In genomic region chr19:17220207-17220758, GRCh38 we compare ENCODE assay signal across 10 cellular contexts. TPM values are rescaled to one million over a fixed set of nuclear protein-coding genes. Genes with fewer than 3 reads are reported as not detected.
DNase-seq lines count a peak whose midpoint lies in the region; ATAC-seq and TF ChIP-seq lines count a peak whose summit lies in the region.
"Had no signal": no experiment of that assay in that cellular context is flagged by ENCODE, and none has a peak within 500 bp of the region (broad histone marks: within the 10 kb centered on the region; RNA-seq: fewer than 3 reads in every experiment).

No MANE protein-coding gene starts in this region.

- H3K4me3 ChIP-seq in astrocyte of the spinal cord (ENCODE audit: low read depth, low read length): no peak overlapping the region
- no peak overlapping the region for H3K4me3 ChIP-seq in mucosa of stomach (ENCODE audit: low read length)

- no peaks in the 10 kb centered on the region for H3K36me3 ChIP-seq in mucosa of stomach (ENCODE audit: control insufficient read depth, insufficient read depth, low read length)

- in situ Hi-C loops in Caki2 (cut with HindIII; ENCODE audit: low pct_unique_long_range_greater_than_20kb, low sequenced_read_pairs) (no loop called here), astrocyte of the spinal cord (cut with HindIII; ENCODE audit: low sequenced_read_pairs) (no loop called here)

- no peak for ATAC-seq in HG02798 (IDR thresholded peaks at IDR 0.05; ENCODE audit: poor library complexity, unreplicated experiment)

- H3K4me1 ChIP-seq in mucosa of stomach (ENCODE audit: control insufficient read depth, insufficient read depth, low read length): peaks cover 18% of the 10 kb centered on the region

- TF ChIP-seq CTCF in astrocyte of the spinal cord (IDR thresholded peaks at IDR 0.05; ENCODE audit: low read depth, low read length): no peak

- DNase-seq in Caki2 (ENCODE audit: low read depth) (peak; percentile 80), HS-27A (ENCODE audit: low read depth) (peak; percentile 29), astrocyte of the spinal cord (ENCODE audit: low read depth, low spot score) (peak; percentile 79), NCI-H1092 treated with DMSO at 0.1 percent for 48 hours (lab: John Stamatoyannopoulos, UW) (no peak), UCSD-AML1 (lab: John Stamatoyannopoulos, UW; ENCODE audit: unreplicated experiment) (no peak)
- DNase-seq in stimulated activated naive CD4-positive, alpha-beta T cell (lab: John Stamatoyannopoulos, UW): no peak
- DNase-seq: effector memory CD4-positive, alpha-beta T cell; NCI-H510A treated with DMSO at 0.1 percent for 48 hours had no signal

- H3K9me3 ChIP-seq in mucosa of stomach (ENCODE audit: control insufficient read depth, low read length): no peaks in the 10 kb centered on the region

- H3K27me3 ChIP-seq in mucosa of stomach (ENCODE audit: control insufficient read depth, insufficient read depth, low read length): no peaks in the 10 kb centered on the region

- peak overlapping the region; percentile 22 for H3K9ac ChIP-seq in mucosa of stomach (ENCODE audit: low read length)

RNA-seq across cellular contexts. Expression of gene USE1, which starts 5.1 kb away (rescaled TPM):
- 59.3 and 78.1 TPM in 2 replicates for total RNA-seq in Caki2 (2014; rRNA removed; shearing (Covaris generic); ENCODE audit: low replicate concordance)

RNA-seq across cellular contexts. Expression of gene OCEL1, which starts 5.7 kb away (rescaled TPM):
- total RNA-seq in Caki2 (2014; rRNA removed; shearing (Covaris generic); ENCODE audit: low replicate concordance): 6.5 and 26.0 TPM in 2 replicates

RNA-seq across cellular contexts. Expression of gene NR2F6, which starts 25.4 kb away (rescaled TPM):
- total RNA-seq in Caki2 (2014; rRNA removed; shearing (Covaris generic); ENCODE audit: low replicate concordance): 121 and 145 TPM in 2 replicates

RNA-seq across cellular contexts. Expression of gene USHBP1, which starts 44.3 kb away (rescaled TPM):
- not detected in 2 replicates for total RNA-seq in Caki2 (2014; rRNA removed; shearing (Covaris generic); ENCODE audit: low replicate concordance)

RNA-seq across cellular contexts. Expression of gene BABAM1, which starts 47.0 kb away (rescaled TPM):
- total RNA-seq in Caki2 (2014; rRNA removed; shearing (Covaris generic); ENCODE audit: low replicate concordance): 247 and 320 TPM in 2 replicates

Comparison
In these comparisons a context has a peak if more than half of its experiments do, and no peak if none do; other contexts are left out.
1. DNase-seq: peak in Caki2 (single experiment), HS-27A (single experiment) and astrocyte of the spinal cord (single experiment); none in NCI-H1092 treated with DMSO at 0.1 percent for 48 hours (single experiment), UCSD-AML1 (single experiment) and stimulated activated naive CD4-positive, alpha-beta T cell (0 of 6).